In the genomic region with DNA sequence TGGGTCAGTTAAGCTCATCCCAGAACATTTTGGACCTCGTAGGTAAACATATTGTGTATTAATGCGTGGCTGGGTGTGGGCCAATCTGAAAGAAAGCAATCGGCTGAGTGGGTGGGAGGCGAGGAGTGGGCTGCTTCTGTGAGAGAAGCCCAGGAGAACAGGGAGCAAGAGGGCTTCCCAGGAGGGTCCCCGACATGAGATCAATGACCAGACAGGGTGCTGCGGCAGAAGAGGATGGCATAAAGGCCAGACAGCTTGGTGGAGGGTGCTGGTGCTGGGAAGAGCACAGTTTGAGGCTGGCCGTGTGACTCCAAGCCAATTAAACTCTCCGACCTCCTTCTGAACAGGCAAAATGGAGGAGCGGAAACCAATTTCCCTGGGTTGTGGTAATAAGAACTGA, we compare ENCODE assay signal across 1 cellular context.
TF ChIP-seq lines count a peak whose summit lies in the region.

No MANE protein-coding gene starts in this region.

TF ChIP-seq in H1, 55 proteins besides CTCF, POLR2A, EP300 and RAD21:
- TF ChIP-seq PHF8 (conservative IDR thresholded peaks at IDR 0.05; ENCODE audit: low read depth, low read length) (no peak), SP2 (IDR thresholded peaks at IDR 0.05; ENCODE audit: low read length) (no peak), RNF2 (IDR thresholded peaks at IDR 0.05; ENCODE audit: borderline replicate concordance, low read depth, low read length, missing control alignments, poor library complexity, severe bottlenecking) (peak; percentile 80), SUZ12 (IDR thresholded peaks at IDR 0.05; ENCODE audit: low read length) (peak; percentile 3), CHD1 (IDR thresholded peaks at IDR 0.05; ENCODE audit: low read depth, low read length) (no peak), CTBP2 (IDR thresholded peaks at IDR 0.05; ENCODE audit: borderline replicate concordance, insufficient read depth, insufficient read length, low read length) (no peak)
